12 cellular contexts compared by ENCODE assay signal in the genomic region with DNA sequence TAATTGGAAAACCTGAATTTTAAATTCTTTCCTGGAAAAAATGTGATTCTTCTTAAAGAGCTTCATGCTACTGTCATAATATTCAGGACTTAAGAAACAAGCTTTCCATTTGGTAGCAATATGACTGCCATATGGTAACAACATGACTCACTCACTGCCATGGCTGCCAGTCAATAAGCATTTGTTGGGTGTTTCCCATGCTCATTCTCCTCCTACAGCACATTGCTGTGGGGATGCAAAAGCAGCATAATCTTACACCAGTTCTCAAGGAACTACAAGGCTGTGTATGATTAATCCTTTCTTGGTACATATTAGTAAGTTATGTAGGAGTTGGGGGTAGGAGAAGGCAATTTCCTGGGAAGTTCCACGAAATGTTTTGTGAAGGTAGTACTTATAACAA.
DNase-seq lines count a peak whose midpoint lies in the region; ATAC-seq and TF ChIP-seq lines count a peak whose summit lies in the region.
"Had no signal": no experiment of that assay in that cellular context is flagged by ENCODE, and none has a peak within 500 bp of the region (broad histone marks: within the 10 kb centered on the region; RNA-seq: fewer than 3 reads in every experiment).

No MANE protein-coding gene starts in this region.

- no peaks in the 10 kb centered on the region for H3K36me3 ChIP-seq in fibroblast of lung (ENCODE audit: control insufficient read depth, insufficient read depth, low read length)
- no peaks in the 10 kb centered on the region for H3K36me3 ChIP-seq in colonic mucosa

- H3K27me3 Mint-ChIP-seq in Calu3 (ENCODE audit: unreplicated experiment), result no peaks in the 10 kb centered on the region

- intact Hi-C loops in Calu3 (cut with micrococcal nuclease; ENCODE audit: unreplicated experiment) (no loop called here), colonic mucosa (cut with DNase I) (no loop called here)

- H2AFZ ChIP-seq in fibroblast of lung (ENCODE audit: low read length), result no peak overlapping the region

- TF ChIP-seq CTCF in fibroblast of lung (conservative IDR thresholded peaks at IDR 0.05 in 1 of 2, IDR thresholded peaks at IDR 0.05 in 1 of 2; ENCODE audit: low read depth in 1 of 2, low read length in 2 of 2) (no peak), Calu3 (IDR thresholded peaks at IDR 0.05; ENCODE audit: unreplicated experiment) (no peak), colonic mucosa (IDR thresholded peaks at IDR 0.05) (no peak)

- no peaks in the 10 kb centered on the region for H3K4me1 Mint-ChIP-seq in Calu3 (ENCODE audit: low read depth, unreplicated experiment)

- no peak overlapping the region for H3K4me3 Mint-ChIP-seq in Calu3 (ENCODE audit: low read depth, unreplicated experiment)

- no TSS peak for BruUV-seq in Calu3 (replicated peaks; lab: Mats Ljungman, UMichigan)

- no peaks in the 10 kb centered on the region for H3K79me2 ChIP-seq in fibroblast of lung (ENCODE audit: control insufficient read depth, insufficient read depth, low read length)

- DNase-seq in CD1c-positive myeloid dendritic cell (ENCODE audit: extremely low spot score) (peak; percentile 28), NCI-H1694 (lab: John Stamatoyannopoulos, UW) (peak; percentile 46), fibroblast of lung (ENCODE audit: low read depth in 2 of 2) (peak; percentile 74 to 95), Calu3 (no peak), colonic mucosa (no peak), midbrain (lab: John Stamatoyannopoulos, UW) (no peak)
- DNase-seq: DND-41, islet precursor cell, retina had no signal

- H3K27ac Mint-ChIP-seq in Calu3 (ENCODE audit: unreplicated experiment), result no peak overlapping the region

- H3K4me3 ChIP-seq in fibroblast of lung (replicated peaks in 1 of 4; ENCODE audit: control extremely low read depth in 1 of 4, insufficient read depth in 1 of 4, low read depth in 3 of 4, low read length in 4 of 4) (no peak overlapping the region), colonic mucosa (no peak overlapping the region)

- ATAC-seq in GM21825 (IDR thresholded peaks at IDR 0.05; ENCODE audit: unreplicated experiment) (peak; percentile 86), HG03280 (IDR thresholded peaks at IDR 0.05; ENCODE audit: unreplicated experiment) (no peak)
- ATAC-seq: HCT116 had no signal

- no peaks in the 10 kb centered on the region for H3K36me3 Mint-ChIP-seq in Calu3 (ENCODE audit: insufficient read depth, unreplicated experiment)

- H3K27ac ChIP-seq in fibroblast of lung (ENCODE audit: insufficient read depth, low read length), result no peak overlapping the region
- H3K27ac ChIP-seq in colonic mucosa, result no peak overlapping the region

- H3K4me2 ChIP-seq in fibroblast of lung (ENCODE audit: extremely low read depth, insufficient read depth, low read length), result no peak overlapping the region

- no peaks in the 10 kb centered on the region for H3K9me3 Mint-ChIP-seq in Calu3 (ENCODE audit: low read depth, unreplicated experiment)

- no peak overlapping the region for H3K9ac ChIP-seq in fibroblast of lung (ENCODE audit: insufficient read depth, low read length)
- H3K9ac ChIP-seq in colonic mucosa (ENCODE audit: low read depth in 2 of 2, low read length in 2 of 2), result no peak overlapping the region

- H3K27me3 ChIP-seq in fibroblast of lung (ENCODE audit: control insufficient read depth, insufficient read depth, low read length) (no peaks in the 10 kb centered on the region), colonic mucosa (no peaks in the 10 kb centered on the region)

- no peaks in the 10 kb centered on the region for H3K4me1 ChIP-seq in fibroblast of lung (ENCODE audit: control insufficient read depth, extremely low read depth, insufficient read depth, low read length)
- no peaks in the 10 kb centered on the region for H3K4me1 ChIP-seq in colonic mucosa

- CTCF ChIA-PET in Calu3 (lab: Charles Lee), result no interaction called here

- H4K20me1 ChIP-seq in fibroblast of lung (ENCODE audit: control insufficient read depth, extremely low read depth, insufficient read depth, low read length), result no peaks in the 10 kb centered on the region

- H3K9me3 ChIP-seq in fibroblast of lung (ENCODE audit: control insufficient read depth, insufficient read depth, low read depth, low read length) (no peaks in the 10 kb centered on the region), colonic mucosa (no peaks in the 10 kb centered on the region)

Comparison
In these comparisons a context has a peak if more than half of its experiments do, and no peak if none do; other contexts are left out.
1. DNase-seq: peak in CD1c-positive myeloid dendritic cell (single experiment), NCI-H1694 (single experiment) and fibroblast of lung (2 of 2); none in Calu3 (single experiment), colonic mucosa (single experiment) and midbrain (single experiment).